Comparison of ENCODE assay signal across 20 cellular contexts in genomic region chr15:52857471-52857870, GRCh38.
DNase-seq lines count a peak whose midpoint lies in the region; TF ChIP-seq lines count a peak whose summit lies in the region.
"Had no signal": no experiment of that assay in that cellular context is flagged by ENCODE, and none has a peak within 500 bp of the region (broad histone marks: within the 10 kb centered on the region; RNA-seq: fewer than 3 reads in every experiment).

No MANE protein-coding gene starts in this region.

- H3K9me3 Mint-ChIP-seq in endodermal cell = no peaks in the 10 kb centered on the region
- H3K9me3 Mint-ChIP-seq in activated T-helper 2 cell treated with anti-CD3 and anti-CD28 coated beads, Interferon-gamma antibody, Interleukin-2, Interleukin-4, amounts not matched to agents 10 μg/mL and 5 μg/mL and 100 μg/mL, durations not matched to agents 14 hours and 24 hours and 36 hours = no peaks in the 10 kb centered on the region
- H3K9me3 Mint-ChIP-seq: CD4-positive, alpha-beta T cell; IgD-negative memory B cell had no signal

- no peak overlapping the region for H2BK5ac ChIP-seq in mesendoderm (ENCODE audit: low read length)

- H3K27me3 Mint-ChIP-seq in endodermal cell (ENCODE audit: insufficient read depth) = peaks cover 4% of the 10 kb centered on the region
- no peaks in the 10 kb centered on the region for H3K27me3 Mint-ChIP-seq in activated T-helper 2 cell treated with anti-CD3 and anti-CD28 coated beads, Interferon-gamma antibody, Interleukin-2, Interleukin-4, amounts not matched to agents 10 μg/mL and 5 μg/mL and 100 μg/mL, durations not matched to agents 14 hours and 24 hours and 36 hours (ENCODE audit: low read depth)

- no peak overlapping the region for H2AK5ac ChIP-seq in mesendoderm (ENCODE audit: low read length)

- no peaks in the 10 kb centered on the region for H3K36me3 Mint-ChIP-seq in endodermal cell (ENCODE audit: low read depth)
- no peaks in the 10 kb centered on the region for H3K36me3 Mint-ChIP-seq in activated T-helper 2 cell treated with anti-CD3 and anti-CD28 coated beads, Interferon-gamma antibody, Interleukin-2, Interleukin-4, amounts not matched to agents 10 μg/mL and 5 μg/mL and 100 μg/mL, durations not matched to agents 14 hours and 24 hours and 36 hours (ENCODE audit: low read depth)
- H3K36me3 Mint-ChIP-seq: IgD-negative memory B cell had no signal

- H2BK15ac ChIP-seq in mesendoderm (replicated peaks; ENCODE audit: low read depth) = no peak overlapping the region

- H3K4me2 ChIP-seq in mesendoderm (ENCODE audit: low read length) = no peak overlapping the region

- no peaks in the 10 kb centered on the region for H3K79me2 ChIP-seq in mesendoderm (ENCODE audit: control insufficient read depth, insufficient read depth, low read length)

- no peaks in the 10 kb centered on the region for H3K9me3 ChIP-seq in HUES64 (ENCODE audit: insufficient read depth, low read depth, low read length)
- H3K9me3 ChIP-seq in endodermal cell (ENCODE audit: control insufficient read depth, low read length) = no peaks in the 10 kb centered on the region

- H3K4me3 Mint-ChIP-seq in endodermal cell = no peak overlapping the region
- H3K4me3 Mint-ChIP-seq in activated T-helper 2 cell treated with anti-CD3 and anti-CD28 coated beads, Interferon-gamma antibody, Interleukin-2, Interleukin-4, amounts not matched to agents 10 μg/mL and 5 μg/mL and 100 μg/mL, durations not matched to agents 14 hours and 24 hours and 36 hours (ENCODE audit: low read depth) = no peak overlapping the region
- H3K4me3 Mint-ChIP-seq: CD4-positive, alpha-beta T cell; IgD-negative memory B cell had no signal

- no peak overlapping the region for H3K18ac ChIP-seq in mesendoderm (ENCODE audit: low read length)

- no peak overlapping the region for H3K23ac ChIP-seq in mesendoderm (ENCODE audit: low read length)

- no peak overlapping the region for H4K8ac ChIP-seq in mesendoderm (ENCODE audit: low read depth, low read length)

- H3K9ac ChIP-seq in HUES64 (ENCODE audit: low read depth, low read length) = peak overlapping the region; percentile 6; the same call in 1 of the 2 replicates
- H3K9ac ChIP-seq in endodermal cell (ENCODE audit: extremely low read depth, low read length, poor library complexity, severe bottlenecking) = no peak overlapping the region
- H3K9ac ChIP-seq in mesendoderm (ENCODE audit: low read length) = no peak overlapping the region

- H3K27ac ChIP-seq in HUES64 (ENCODE audit: low read depth, low read length) = peak overlapping the region; percentile 11; the same call in 1 of the 2 replicates
- peak overlapping the region; percentile 78 for H3K27ac ChIP-seq in endodermal cell (ENCODE audit: low read depth, low read length)
- no peak overlapping the region for H3K27ac ChIP-seq in mesendoderm (ENCODE audit: low read depth, low read length)
- H3K27ac ChIP-seq: SK-N-MC had no signal

- TF ChIP-seq CTCF in endodermal cell (conservative IDR thresholded peaks at IDR 0.05) = no peak

- no peak overlapping the region for H2BK120ac ChIP-seq in mesendoderm (ENCODE audit: low read depth, low read length)

- H3K79me1 ChIP-seq in mesendoderm (ENCODE audit: low read length) = no peaks in the 10 kb centered on the region

- peak overlapping the region; percentile 0; the same call in 1 of the 2 replicates for H3K4me3 ChIP-seq in HUES64 (ENCODE audit: low read length)
- no peak overlapping the region for H3K4me3 ChIP-seq in endodermal cell (ENCODE audit: low read length)
- no peak overlapping the region for H3K4me3 ChIP-seq in mesendoderm (ENCODE audit: low read length)
- H3K4me3 ChIP-seq: SK-N-MC had no signal

- H3K4me1 Mint-ChIP-seq in endodermal cell = peaks cover 14% of the 10 kb centered on the region
- no peaks in the 10 kb centered on the region for H3K4me1 Mint-ChIP-seq in activated T-helper 2 cell treated with anti-CD3 and anti-CD28 coated beads, Interferon-gamma antibody, Interleukin-2, Interleukin-4, amounts not matched to agents 10 μg/mL and 5 μg/mL and 100 μg/mL, durations not matched to agents 14 hours and 24 hours and 36 hours (ENCODE audit: low read depth)
- H3K4me1 Mint-ChIP-seq: IgD-negative memory B cell had no signal

- no peak overlapping the region for H3K4ac ChIP-seq in mesendoderm (ENCODE audit: low read depth, low read length)

- H3K36me3 ChIP-seq in HUES64 (ENCODE audit: insufficient read depth, low read length) (no peaks in the 10 kb centered on the region), endodermal cell (ENCODE audit: control insufficient read depth, insufficient read depth, low read length) (no peaks in the 10 kb centered on the region), mesendoderm (ENCODE audit: control insufficient read depth, insufficient read depth, low read length) (no peaks in the 10 kb centered on the region)

- H3K4me1 ChIP-seq in HUES64 (ENCODE audit: insufficient read depth, low read length) (peaks cover 39% of the 10 kb centered on the region), endodermal cell (ENCODE audit: control insufficient read depth, insufficient read depth, low read length) (no peaks in the 10 kb centered on the region), mesendoderm (ENCODE audit: control insufficient read depth, low read depth, low read length) (peaks cover 3% of the 10 kb centered on the region)

- peak; percentile 30 for DNase-seq in ELF-1 (ENCODE audit: low read depth, low spot score)
- peak; percentile 55 for DNase-seq in endodermal cell
- peak; percentile 60 for DNase-seq in mesendoderm
- DNase-seq in activated T-helper 2 cell treated with anti-CD3 and anti-CD28 coated beads, Interferon-gamma antibody, Interleukin-2, Interleukin-4, amounts not matched to agents 10 μg/mL and 5 μg/mL and 100 μg/mL, durations not matched to agents 14 hours and 24 hours and 36 hours (ENCODE audit: low spot score) = no peak
- DNase-seq in NCI-H748 (lab: John Stamatoyannopoulos, UW; ENCODE audit: unreplicated experiment) = no peak
- no peak for DNase-seq in ecto neural progenitor cell (ENCODE audit: low spot score)
- no peak for DNase-seq in activated CD8-positive, alpha-beta memory T cell treated with anti-CD3 and anti-CD28 coated beads for 24 hours
- DNase-seq: CD4-positive, alpha-beta T cell; DMS153; GOT3; Karpas-422; NCI-H1048; NCI-H1436 treated with DMSO at 0.1 percent for 48 hours; NCI-H2029 treated with DMSO at 0.1 percent for 48 hours; NCI-H510A; OCI-M1; Right ventricle myocardium superior had no signal

- H4K5ac ChIP-seq in mesendoderm (ENCODE audit: low read length) = no peak overlapping the region

- WGBS in HUES64 = 31% methylated on average over 6 of the region's 7 CpGs
- 43 to 66% methylated on average over 6 to 7 of the region's 7 CpGs for WGBS in endodermal cell (ENCODE audit: insufficient coverage in 1 of 2, insufficient read length in 1 of 2), 2 experiments
- no CpG with 5 or more reads among the region's 7 CpGs for WGBS in mesendoderm (ENCODE audit: extremely low coverage, insufficient coverage, low lambda C conversion rate)

- no peak overlapping the region for H3K56ac ChIP-seq in mesendoderm (ENCODE audit: low read length)

- H3K27me3 ChIP-seq in HUES64 (ENCODE audit: insufficient read depth, low read length) (no peaks in the 10 kb centered on the region), endodermal cell (ENCODE audit: control insufficient read depth, insufficient read depth, low read length, poor library complexity, severe bottlenecking) (no peaks in the 10 kb centered on the region), mesendoderm (ENCODE audit: insufficient read depth, low read length, poor library complexity) (no peaks in the 10 kb centered on the region)

- no peak overlapping the region for H3K27ac Mint-ChIP-seq in endodermal cell
- no peak overlapping the region for H3K27ac Mint-ChIP-seq in activated T-helper 2 cell treated with anti-CD3 and anti-CD28 coated beads, Interferon-gamma antibody, Interleukin-2, Interleukin-4, amounts not matched to agents 10 μg/mL and 5 μg/mL and 100 μg/mL, durations not matched to agents 14 hours and 24 hours and 36 hours
- H3K27ac Mint-ChIP-seq: CD4-positive, alpha-beta T cell; IgD-negative memory B cell had no signal

- intact Hi-C loops in activated T-helper 2 cell treated with anti-CD3 and anti-CD28 coated beads, Interferon-gamma antibody, Interleukin-2, Interleukin-4, amounts not matched to agents 10 μg/mL and 5 μg/mL and 100 μg/mL, durations not matched to agents 14 hours and 24 hours and 36 hours (cut with micrococcal nuclease) = no loop called here

Comparison
In these comparisons a context has a peak if more than half of its experiments do, and no peak if none do; other contexts are left out.
1. DNase-seq: peak in ELF-1 (single experiment), endodermal cell (single experiment) and mesendoderm (single experiment); none in activated T-helper 2 cell treated with anti-CD3 and anti-CD28 coated beads, Interferon-gamma antibody, Interleukin-2, Interleukin-4, amounts not matched to agents 10 μg/mL and 5 μg/mL and 100 μg/mL, durations not matched to agents 14 hours and 24 hours and 36 hours (single experiment), NCI-H748 (single experiment), ecto neural progenitor cell (single experiment) and activated CD8-positive, alpha-beta memory T cell treated with anti-CD3 and anti-CD28 coated beads for 24 hours (single experiment).